In genomic region chr15:85316244-85316934, GRCh38 we compare ENCODE assay signal across 9 cellular contexts.
A peak's percentile ranks its signal among the peaks of the same experiment; 100 is the strongest.
DNase-seq lines count a peak whose midpoint lies in the region; ATAC-seq and TF ChIP-seq lines count a peak whose summit lies in the region.
"Had no signal": no experiment of that assay in that cellular context is flagged by ENCODE, and none has a peak within 500 bp of the region (broad histone marks: within the 10 kb centered on the region; RNA-seq: fewer than 3 reads in every experiment).

No MANE protein-coding gene starts in this region.

- no peaks in the 10 kb centered on the region for H3K9me3 ChIP-seq in OCI-LY3 (ENCODE audit: insufficient read depth, low read length)

- H3K79me2 ChIP-seq in OCI-LY3 (ENCODE audit: low read length), result no peaks in the 10 kb centered on the region

- intact Hi-C loops in posterior vena cava (cut with DNase I), result no loop called here

- peaks cover 5% of the 10 kb centered on the region for H3K36me3 Mint-ChIP-seq in osteocyte (ENCODE audit: unreplicated experiment)

- ATAC-seq in HG02623 (IDR thresholded peaks at IDR 0.05; ENCODE audit: unreplicated experiment), result no peak

- H3K4me3 Mint-ChIP-seq in osteocyte (ENCODE audit: unreplicated experiment), result no peak overlapping the region

- DNase-seq in EL (peak; percentile 71), astrocyte of the hippocampus (ENCODE audit: low read depth, low spot score) (peak; percentile 34), osteocyte (ENCODE audit: extremely low spot score, unreplicated experiment) (no peak), posterior vena cava (ENCODE audit: low spot score) (no peak), H7 (no peak), DMS 273 (lab: John Stamatoyannopoulos, UW; ENCODE audit: unreplicated experiment) (no peak)
- DNase-seq: activated CD4-positive, CD25-positive, alpha-beta regulatory T cell treated with anti-CD3 and anti-CD28 coated beads, Interleukin-2, amount 50 U/mL, for 72 hours had no signal

- H2AFZ ChIP-seq in OCI-LY3 (ENCODE audit: low read depth, low read length), result no peak overlapping the region

- peaks cover 3% of the 10 kb centered on the region for H3K36me3 ChIP-seq in OCI-LY3 (replicated peaks; ENCODE audit: low read depth, low read length)
- no peaks in the 10 kb centered on the region for H3K36me3 ChIP-seq in H7 (replicated peaks; ENCODE audit: control insufficient read depth, insufficient read depth, low read length)

- no peak overlapping the region for H3K4me3 ChIP-seq in OCI-LY3 (ENCODE audit: low read length)
- no peak overlapping the region for H3K4me3 ChIP-seq in H7 (ENCODE audit: insufficient read depth, low read depth, low read length)

- no peak for TF ChIP-seq CTCF in OCI-LY3 (IDR thresholded peaks at IDR 0.05; ENCODE audit: low read depth, low read length)
- TF ChIP-seq CTCF in osteocyte (IDR thresholded peaks at IDR 0.05), result no peak

- H3K27me3 ChIP-seq in OCI-LY3 (ENCODE audit: low read depth, low read length) (no peaks in the 10 kb centered on the region), H7 (ENCODE audit: control insufficient read depth, insufficient read depth, low read length) (no peaks in the 10 kb centered on the region)

- H3K27me3 Mint-ChIP-seq in osteocyte (ENCODE audit: unreplicated experiment), result no peaks in the 10 kb centered on the region

- H3K27ac ChIP-seq in OCI-LY3 (ENCODE audit: low read length), result no peak overlapping the region

- H3K9me3 Mint-ChIP-seq in osteocyte (ENCODE audit: unreplicated experiment), result peaks cover 4% of the 10 kb centered on the region

- no peaks in the 10 kb centered on the region for H4K20me1 ChIP-seq in OCI-LY3 (ENCODE audit: insufficient read depth, low read length)

- H3K4me1 ChIP-seq in OCI-LY3 (ENCODE audit: low read length), result peaks cover 64% of the 10 kb centered on the region

- H3K9ac ChIP-seq in OCI-LY3 (ENCODE audit: low read length), result no peak overlapping the region

- peak overlapping the region; percentile 61 for H3K27ac Mint-ChIP-seq in osteocyte (ENCODE audit: unreplicated experiment)

- peaks cover 81% of the 10 kb centered on the region for H3K4me1 Mint-ChIP-seq in osteocyte (ENCODE audit: unreplicated experiment)

- H3K4me2 ChIP-seq in OCI-LY3 (ENCODE audit: low read length), result peak overlapping the region; percentile 8

Comparison
In these comparisons a context has a peak if more than half of its experiments do, and no peak if none do; other contexts are left out.
1. DNase-seq: peak in EL (single experiment) and astrocyte of the hippocampus (single experiment); none in osteocyte (single experiment), posterior vena cava (single experiment), H7 (single experiment) and DMS 273 (single experiment).